Comparison of ENCODE assay signal across 8 cellular contexts in genomic region chrX:49199906-49200771, GRCh38. TPM values are rescaled to one million over a fixed set of nuclear protein-coding genes. Genes with fewer than 3 reads are reported as not detected.
DNase-seq lines count a peak whose midpoint lies in the region; ATAC-seq, FAIRE-seq and TF ChIP-seq lines count a peak whose summit lies in the region.

SYP (minus strand) TSS chrX:49200193; CDS start chrX:49200186, 7 bp downstream.

- peak; percentile 88 for DNase-seq in GM12892 (ENCODE audit: insufficient read length)
- peak; percentile 68 for DNase-seq in NCI-H1105 (lab: John Stamatoyannopoulos, UW)
- DNase-seq in amygdala (lab: John Stamatoyannopoulos, UW): peak; percentile 2 to 89 (median 72)
- DNase-seq in right cardiac atrium: peak; percentile 90 to 95 (median 95)
- peak; percentile 86 to 89 for DNase-seq in uterus

- H3K36me3 ChIP-seq in rectal smooth muscle tissue (ENCODE audit: control insufficient read depth, insufficient read depth, low read length): no peaks in the 10 kb centered on the region
- no peaks in the 10 kb centered on the region for H3K36me3 ChIP-seq in uterus

- peak in 2 of 4 experiments; percentile 8 to 9 for TF ChIP-seq CTCF in uterus (IDR thresholded peaks at IDR 0.05)

- no peaks in the 10 kb centered on the region for H3K9me3 Mint-ChIP-seq in T-helper 1 cell treated with Interleukin-12 subunit alpha and Interleukin-12 subunit beta and Interleukin-4 antibody, amounts not matched to agents 30 μg/mL and 1 μg/mL, for 36 hours

- H3K27me3 ChIP-seq in right cardiac atrium (ENCODE audit: control insufficient read depth, insufficient read depth) (no peaks in the 10 kb centered on the region), rectal smooth muscle tissue (ENCODE audit: control insufficient read depth, insufficient read depth, low read length) (no peaks in the 10 kb centered on the region), uterus (no peaks in the 10 kb centered on the region)

- peak; percentile 78 for FAIRE-seq in GM12892 (lab: Jason Lieb, UNC)

- no peaks in the 10 kb centered on the region for H3K36me3 Mint-ChIP-seq in T-helper 1 cell treated with Interleukin-12 subunit alpha and Interleukin-12 subunit beta and Interleukin-4 antibody, amounts not matched to agents 30 μg/mL and 1 μg/mL, for 36 hours (ENCODE audit: low read depth)

- under 1% methylated on average over 58 of the region's 61 CpGs for WGBS in right cardiac atrium

- intact Hi-C loops in right cardiac atrium (cut with DNase I): loop anchor here in 2 of 4 donors (10.0 kb wide), 2 partner anchors 65 to 75 kb away; partner anchors contain the start of genes FOXP3 (in 1 of the 2) and PPP1R3F (in 1 of the 2)
- intact Hi-C loops in uterus (cut with DNase I; ENCODE audit: low total_unique reads): no loop called here

- H3K9me3 ChIP-seq in right cardiac atrium (ENCODE audit: control insufficient read depth, low read length) (no peaks in the 10 kb centered on the region), uterus (no peaks in the 10 kb centered on the region)

- peaks cover 12% of the 10 kb centered on the region for H3K4me1 Mint-ChIP-seq in T-helper 1 cell treated with Interleukin-12 subunit alpha and Interleukin-12 subunit beta and Interleukin-4 antibody, amounts not matched to agents 30 μg/mL and 1 μg/mL, for 36 hours (ENCODE audit: low read depth)

- peak; percentile 76; the same call in 1 of the 2 replicates for TF ChIP-seq POLR2A in GM12892 (IDR thresholded peaks at IDR 0.05; ENCODE audit: low read depth, low read length)
- TF ChIP-seq POLR2A in uterus (IDR thresholded peaks at IDR 0.05): peak in 1 of 2 donors; percentile 67

- H3K27ac ChIP-seq in right cardiac atrium (ENCODE audit: low read length) (peak within 1 kb of the TSS; percentile 79), rectal smooth muscle tissue (ENCODE audit: low read depth, low read length) (peak within 1 kb of the TSS; percentile 60), uterus (peak within 1 kb of the TSS in 1 of 2 donors; percentile 57)

- H3K9ac ChIP-seq in rectal smooth muscle tissue (ENCODE audit: low read length): no peak within 1 kb of the TSS

- H3K27ac Mint-ChIP-seq in T-helper 1 cell treated with Interleukin-12 subunit alpha and Interleukin-12 subunit beta and Interleukin-4 antibody, amounts not matched to agents 30 μg/mL and 1 μg/mL, for 36 hours: peak within 1 kb of the TSS; percentile 65

- peaks cover 10% of the 10 kb centered on the region for H3K27me3 Mint-ChIP-seq in T-helper 1 cell treated with Interleukin-12 subunit alpha and Interleukin-12 subunit beta and Interleukin-4 antibody, amounts not matched to agents 30 μg/mL and 1 μg/mL, for 36 hours (ENCODE audit: low read depth)

- H3K4me3 ChIP-seq in right cardiac atrium (ENCODE audit: low read length): peak within 1 kb of the TSS; percentile 33
- H3K4me3 ChIP-seq in rectal smooth muscle tissue (ENCODE audit: low read length): peak within 1 kb of the TSS; percentile 46
- peak within 1 kb of the TSS in 1 of 2 donors; percentile 10 for H3K4me3 ChIP-seq in uterus

- H3K4me1 ChIP-seq in right cardiac atrium (ENCODE audit: control insufficient read depth, insufficient read depth, low read length) (no peaks in the 10 kb centered on the region), rectal smooth muscle tissue (ENCODE audit: control insufficient read depth, insufficient read depth, low read length) (no peaks in the 10 kb centered on the region), uterus (no peaks in the 10 kb centered on the region)

- H3K4me3 Mint-ChIP-seq in T-helper 1 cell treated with Interleukin-12 subunit alpha and Interleukin-12 subunit beta and Interleukin-4 antibody, amounts not matched to agents 30 μg/mL and 1 μg/mL, for 36 hours: peak within 1 kb of the TSS; percentile 62

- ATAC-seq in HG02642 (IDR thresholded peaks at IDR 0.05; ENCODE audit: poor library complexity, unreplicated experiment) (peak; percentile 96), right cardiac atrium (peak; percentile 91 to 92)

RNA-seq across cellular contexts. Expression of gene SYP, which starts in this region (rescaled TPM):
- polyA plus RNA-seq in GM12892 (2012; ENCODE audit: missing spikeins): 1.2 TPM
- total RNA-seq in right cardiac atrium (1 to 10 TPM; 2.1 to 3.1 (median 2.4) TPM), uterus (1 to 10 TPM in 3 of 4 donors, not detected in 1; 2.0 to 4.4 (median 3.0) TPM)
- polyA plus RNA-seq in right cardiac atrium: 3.0 TPM
